18 cellular contexts compared by ENCODE assay signal in genomic region chr17:4136373-4136772, GRCh38. TPM values are rescaled to one million over a fixed set of nuclear protein-coding genes. Genes with fewer than 3 reads are reported as not detected.
DNase-seq lines count a peak whose midpoint lies in the region; ATAC-seq and TF ChIP-seq lines count a peak whose summit lies in the region.
"Had no signal": no experiment of that assay in that cellular context is flagged by ENCODE, and none has a peak within 500 bp of the region (broad histone marks: within the 10 kb centered on the region; RNA-seq: fewer than 3 reads in every experiment).

No MANE protein-coding gene starts in this region.

- no peak for TF ChIP-seq EP300 in upper lobe of left lung (IDR thresholded peaks at IDR 0.05)

- H3K9ac ChIP-seq in duodenal mucosa (ENCODE audit: low read depth in 1 of 2, low read length in 2 of 2): peak overlapping the region in 1 of 2 donors; percentile 5

- 56 to 71% methylated on average over 6 of the region's 6 CpGs for WGBS in lung, 2 donors
- WGBS in upper lobe of left lung, 2 donors: 65 to 71% methylated on average over 6 of the region's 6 CpGs

- H3K27ac ChIP-seq in right atrium auricular region (no peak overlapping the region), duodenal mucosa (ENCODE audit: low read depth, low read length) (no peak overlapping the region), lung (ENCODE audit: low read depth in 1 of 2, low read length in 1 of 2) (peak overlapping the region in 1 of 2 donors; percentile 71), upper lobe of left lung (peak overlapping the region; percentile 24 to 70 (median 50)), brain microvascular endothelial cell (no peak overlapping the region)
- H3K27ac ChIP-seq: body of pancreas, RWPE1 had no signal

- H3K4me1 ChIP-seq in right atrium auricular region (peaks cover 0 to 57% of the 10 kb centered on the region in 2 donors), duodenal mucosa (ENCODE audit: control insufficient read depth in 1 of 2, insufficient read depth in 2 of 2, low read length in 2 of 2) (peaks cover 58 to 59% of the 10 kb centered on the region in 2 donors), lung (ENCODE audit: control insufficient read depth in 2 of 2, insufficient read depth in 2 of 2, low read length in 2 of 2) (peaks cover 2 to 11% of the 10 kb centered on the region in 2 donors), upper lobe of left lung (peaks cover 29 to 58% (median 40%) of the 10 kb centered on the region in 4 donors)

- ATAC-seq in Right ventricle myocardium superior (ENCODE audit: poor library complexity) (no peak), lung (ENCODE audit: insufficient read depth, low FRiP score) (peak; percentile 71), upper lobe of left lung (ENCODE audit: low FRiP score in 2 of 2) (peak; percentile 23 to 91)
- ATAC-seq: body of pancreas had no signal

- no peak for TF ChIP-seq POLR2A in upper lobe of left lung (IDR thresholded peaks at IDR 0.05)

- in situ Hi-C loops in brain microvascular endothelial cell (cut with HindIII; ENCODE audit: low pct_ligation_motif_present, low sequenced_read_pairs): no loop called here

- intact Hi-C loops in Right ventricle myocardium superior (cut with DNase I): no loop called here

- no peak overlapping the region for H3K4me3 ChIP-seq in right atrium auricular region
- peak overlapping the region; percentile 7 to 30 for H3K4me3 ChIP-seq in duodenal mucosa (ENCODE audit: low read depth in 1 of 2, low read length in 2 of 2)
- no peak overlapping the region for H3K4me3 ChIP-seq in lung
- no peak overlapping the region for H3K4me3 ChIP-seq in upper lobe of left lung
- H3K4me3 ChIP-seq in brain microvascular endothelial cell (ENCODE audit: low read depth, low read length): no peak overlapping the region
- no peak overlapping the region for H3K4me3 ChIP-seq in H7 (ENCODE audit: insufficient read depth, low read depth, low read length)
- H3K4me3 ChIP-seq: body of pancreas, tibial nerve had no signal

- no peak for TF ChIP-seq CTCF in right atrium auricular region (IDR thresholded peaks at IDR 0.05)
- TF ChIP-seq CTCF in lung (IDR thresholded peaks at IDR 0.05; ENCODE audit: control extremely low read depth, extremely low read depth): no peak
- no peak for TF ChIP-seq CTCF in upper lobe of left lung (IDR thresholded peaks at IDR 0.05)
- TF ChIP-seq CTCF in brain microvascular endothelial cell (IDR thresholded peaks at IDR 0.05; ENCODE audit: low read depth, low read length, missing control alignments): no peak

- DNase-seq in Right ventricle myocardium superior (peak; percentile 61), right atrium auricular region (ENCODE audit: low spot score) (no peak), lung (ENCODE audit: low spot score) (peak; percentile 86), upper lobe of left lung (peak in 1 of 2 donors; percentile 94), brain microvascular endothelial cell (no peak), H7 (no peak), epidermal melanocyte (ENCODE audit: insufficient read length, low spot score) (no peak)
- DNase-seq: activated CD4-positive, alpha-beta memory T cell treated with anti-CD3 and anti-CD28 coated beads for 36 hours; activated effector memory CD4-positive, alpha-beta T cell treated with anti-CD3 and anti-CD28 coated beads, Interleukin-2, amount 50 U/mL, for 16 hours; Caco-2; hippocampal formation; NCI-H1048; NCI-H69; T1000 had no signal

- H3K27me3 ChIP-seq in right atrium auricular region: no peaks in the 10 kb centered on the region
- H3K27me3 ChIP-seq in duodenal mucosa (ENCODE audit: control insufficient read depth in 1 of 2, insufficient read depth in 2 of 2, low read length in 2 of 2): no peaks in the 10 kb centered on the region
- H3K27me3 ChIP-seq in lung (ENCODE audit: control insufficient read depth, insufficient read depth): no peaks in the 10 kb centered on the region
- H3K27me3 ChIP-seq in upper lobe of left lung: no peaks in the 10 kb centered on the region
- no peaks in the 10 kb centered on the region for H3K27me3 ChIP-seq in brain microvascular endothelial cell (replicated peaks)
- no peaks in the 10 kb centered on the region for H3K27me3 ChIP-seq in H7 (ENCODE audit: control insufficient read depth, insufficient read depth, low read length)
- H3K27me3 ChIP-seq: body of pancreas, tibial nerve had no signal

- H3K36me3 ChIP-seq in right atrium auricular region: no peaks in the 10 kb centered on the region
- peaks cover 0 to 10% of the 10 kb centered on the region in 2 donors for H3K36me3 ChIP-seq in duodenal mucosa (ENCODE audit: control insufficient read depth in 1 of 2, insufficient read depth in 2 of 2, low read length in 2 of 2)
- H3K36me3 ChIP-seq in lung (ENCODE audit: control insufficient read depth in 2 of 2, insufficient read depth in 2 of 2, low read length in 2 of 2): peaks cover 0 to 3% of the 10 kb centered on the region in 2 donors
- H3K36me3 ChIP-seq in upper lobe of left lung: peaks cover 0 to 18% (median 0%) of the 10 kb centered on the region in 4 donors
- H3K36me3 ChIP-seq in brain microvascular endothelial cell (replicated peaks): no peaks in the 10 kb centered on the region
- no peaks in the 10 kb centered on the region for H3K36me3 ChIP-seq in H7 (replicated peaks; ENCODE audit: control insufficient read depth, insufficient read depth, low read length)

- H3K9me3 ChIP-seq in right atrium auricular region: no peaks in the 10 kb centered on the region
- H3K9me3 ChIP-seq in duodenal mucosa (ENCODE audit: control insufficient read depth in 1 of 2, low read length in 2 of 2): no peaks in the 10 kb centered on the region
- no peaks in the 10 kb centered on the region for H3K9me3 ChIP-seq in lung (ENCODE audit: control insufficient read depth in 2 of 2, insufficient read depth in 1 of 2, low read length in 1 of 2)
- no peaks in the 10 kb centered on the region for H3K9me3 ChIP-seq in upper lobe of left lung
- H3K9me3 ChIP-seq: body of pancreas, Caco-2, tibial nerve had no signal

RNA-seq across cellular contexts. Expression of gene ZZEF1, which starts 6.5 kb away (rescaled TPM):
- total RNA-seq in Right ventricle myocardium superior: 32.1 TPM
- total RNA-seq in right atrium auricular region: 10 to 100 TPM; 31.7 to 33.6 TPM
- 10 to 100 TPM; 54.6 to 61.3 TPM for total RNA-seq in lung
- 10 to 100 TPM; 15.6 to 17.1 TPM for polyA plus RNA-seq in lung
- total RNA-seq in upper lobe of left lung: 100 to 1,000 TPM in 1 of 6 donors, 10 to 100 TPM in 5; 45.8 to 188 (median 65.3) TPM
- total RNA-seq in H7 (2014; rRNA removed; shearing (Covaris generic)): 12.0 and 13.2 TPM in 2 replicates

RNA-seq across cellular contexts. Expression of gene CYB5D2, which starts 6.6 kb away (rescaled TPM):
- total RNA-seq in Right ventricle myocardium superior (7.0 TPM), right atrium auricular region (10 to 100 TPM; 15.4 to 23.9 TPM), lung (10 to 100 TPM; 17.1 to 21.8 TPM), upper lobe of left lung (10 to 100 TPM; 14.0 to 30.6 (median 23.9) TPM)
- polyA plus RNA-seq in lung: 10 to 100 TPM in 1 of 2 donors, 1 to 10 TPM in 1; 9.2 to 11.6 TPM
- total RNA-seq in H7 (2014; rRNA removed; shearing (Covaris generic)): 11.3 and 11.5 TPM in 2 replicates

Comparison
In these comparisons a context has a peak if more than half of its experiments do, and no peak if none do; other contexts are left out.
1. DNase-seq: peak in Right ventricle myocardium superior (single experiment) and lung (single experiment); none in right atrium auricular region (single experiment), brain microvascular endothelial cell (single experiment), H7 (single experiment) and epidermal melanocyte (single experiment).
2. H3K27ac ChIP-seq: peak in upper lobe of left lung (4 of 4); none in right atrium auricular region (0 of 2), duodenal mucosa (single experiment) and brain microvascular endothelial cell (single experiment).
3. H3K4me3 ChIP-seq: peak in duodenal mucosa (2 of 2); none in right atrium auricular region (0 of 2), lung (single experiment), upper lobe of left lung (0 of 4), brain microvascular endothelial cell (single experiment) and H7 (single experiment).